Comparison of ENCODE assay signal across 8 cellular contexts in genomic region chr9:104748359-104749031, GRCh38. TPM values are rescaled to one million over a fixed set of nuclear protein-coding genes. Genes with fewer than 3 reads are reported as not detected.
DNase-seq lines count a peak whose midpoint lies in the region; ATAC-seq lines count a peak whose summit lies in the region.

No MANE protein-coding gene starts in this region.

- no peaks in the 10 kb centered on the region for H3K9me3 Mint-ChIP-seq in T-cell
- no peaks in the 10 kb centered on the region for H3K9me3 Mint-ChIP-seq in natural killer cell treated with Interleukin-12 subunit alpha and Interleukin-12 subunit beta and Interleukin-15 and Interleukin-18, amount 100 ng/mL, for 72 hours

- peak overlapping the region; percentile 96 for H3K27ac Mint-ChIP-seq in T-cell
- H3K27ac Mint-ChIP-seq in natural killer cell treated with Interleukin-12 subunit alpha and Interleukin-12 subunit beta and Interleukin-15 and Interleukin-18, amount 100 ng/mL, for 72 hours, result peak overlapping the region; percentile 83 to 95

- ATAC-seq in GM18498 (IDR thresholded peaks at IDR 0.05; ENCODE audit: unreplicated experiment) (peak; percentile 1), HG02943 (IDR thresholded peaks at IDR 0.05; ENCODE audit: low read depth, unreplicated experiment) (peak; percentile 8), T-cell (replicated peaks in 1 of 4) (no peak), esophagus mucosa (peak; percentile 4), HG03565 (IDR thresholded peaks at IDR 0.05; ENCODE audit: unreplicated experiment) (no peak)
- peak in 1 of 2 donors; percentile 11 for ATAC-seq in natural killer cell treated with Interleukin-12 subunit alpha and Interleukin-12 subunit beta and Interleukin-15 and Interleukin-18, amount 100 ng/mL, for 72 hours

- H3K4me3 Mint-ChIP-seq in T-cell, result peak overlapping the region; percentile 81 to 93 (median 90)
- peak overlapping the region; percentile 98 for H3K4me3 Mint-ChIP-seq in natural killer cell treated with Interleukin-12 subunit alpha and Interleukin-12 subunit beta and Interleukin-15 and Interleukin-18, amount 100 ng/mL, for 72 hours

- peaks cover 18 to 25% (median 19%) of the 10 kb centered on the region in 3 donors for H3K4me1 Mint-ChIP-seq in T-cell
- H3K4me1 Mint-ChIP-seq in natural killer cell treated with Interleukin-12 subunit alpha and Interleukin-12 subunit beta and Interleukin-15 and Interleukin-18, amount 100 ng/mL, for 72 hours (ENCODE audit: low read depth in 2 of 2), result peaks cover 17 to 23% of the 10 kb centered on the region in 2 donors

- H3K27me3 Mint-ChIP-seq in T-cell, result no peaks in the 10 kb centered on the region
- no peaks in the 10 kb centered on the region for H3K27me3 Mint-ChIP-seq in natural killer cell treated with Interleukin-12 subunit alpha and Interleukin-12 subunit beta and Interleukin-15 and Interleukin-18, amount 100 ng/mL, for 72 hours

- peaks cover 11% of the 10 kb centered on the region for H3K36me3 Mint-ChIP-seq in T-cell
- peaks cover 9% of the 10 kb centered on the region for H3K36me3 Mint-ChIP-seq in natural killer cell treated with Interleukin-12 subunit alpha and Interleukin-12 subunit beta and Interleukin-15 and Interleukin-18, amount 100 ng/mL, for 72 hours

- CTCF ChIA-PET in T-cell (lab: Charles Lee), result interaction anchor here (1.3 to 1.8 kb wide), 2 partner anchors 14 to 15 kb away, joined by 3 to 4 read pairs; no protein-coding TSS in a partner anchor

- POLR2A ChIA-PET in T-cell (lab: Charles Lee), result interaction anchor here (0.6 to 2.0 kb wide), 4 partner anchors 12 to 669 kb away, joined by 3 to 14 read pairs (median 4); no protein-coding TSS in a partner anchor

- DNase-seq in T-cell (no peak), RPMI8226 (no peak), GM19240 (ENCODE audit: insufficient read length, low spot score) (no peak)
- DNase-seq in natural killer cell treated with Interleukin-12 subunit alpha and Interleukin-12 subunit beta and Interleukin-15 and Interleukin-18, amount 100 ng/mL, for 72 hours (ENCODE audit: low spot score), result no peak

RNA-seq across cellular contexts. Expression of gene NIPSNAP3A, which starts 1.0 kb away (rescaled TPM):
- total RNA-seq in T-cell (10 to 100 TPM in 1 of 5 donors, 1 to 10 TPM in 4; 6.8 to 10.5 (median 9.8) TPM), esophagus mucosa (22.9 TPM)
- total RNA-seq in natural killer cell treated with Interleukin-12 subunit alpha and Interleukin-12 subunit beta and Interleukin-15 and Interleukin-18, amount 100 ng/mL, for 72 hours, result 1 to 10 TPM; 5.6 to 7.7 TPM

RNA-seq across cellular contexts. Expression of gene NIPSNAP3B, which starts 15.4 kb away (rescaled TPM):
- total RNA-seq in T-cell, result 1 to 10 TPM in 4 of 5 donors, under 1 TPM in 1; 0.84 to 2.0 (median 1.2) TPM
- total RNA-seq in esophagus mucosa, result 0.76 TPM
- total RNA-seq in natural killer cell treated with Interleukin-12 subunit alpha and Interleukin-12 subunit beta and Interleukin-15 and Interleukin-18, amount 100 ng/mL, for 72 hours, result not detected

RNA-seq across cellular contexts. Expression of gene OR13D1, which starts 54.2 kb away (rescaled TPM):
- not detected for total RNA-seq in T-cell
- not detected for total RNA-seq in esophagus mucosa
- not detected for total RNA-seq in natural killer cell treated with Interleukin-12 subunit alpha and Interleukin-12 subunit beta and Interleukin-15 and Interleukin-18, amount 100 ng/mL, for 72 hours

Comparison
In these comparisons a context has a peak if more than half of its experiments do, and no peak if none do; other contexts are left out.
1. ATAC-seq: peak in GM18498 (single experiment), HG02943 (single experiment) and esophagus mucosa (single experiment); none in T-cell (0 of 4) and HG03565 (single experiment).